In the genomic region with DNA sequence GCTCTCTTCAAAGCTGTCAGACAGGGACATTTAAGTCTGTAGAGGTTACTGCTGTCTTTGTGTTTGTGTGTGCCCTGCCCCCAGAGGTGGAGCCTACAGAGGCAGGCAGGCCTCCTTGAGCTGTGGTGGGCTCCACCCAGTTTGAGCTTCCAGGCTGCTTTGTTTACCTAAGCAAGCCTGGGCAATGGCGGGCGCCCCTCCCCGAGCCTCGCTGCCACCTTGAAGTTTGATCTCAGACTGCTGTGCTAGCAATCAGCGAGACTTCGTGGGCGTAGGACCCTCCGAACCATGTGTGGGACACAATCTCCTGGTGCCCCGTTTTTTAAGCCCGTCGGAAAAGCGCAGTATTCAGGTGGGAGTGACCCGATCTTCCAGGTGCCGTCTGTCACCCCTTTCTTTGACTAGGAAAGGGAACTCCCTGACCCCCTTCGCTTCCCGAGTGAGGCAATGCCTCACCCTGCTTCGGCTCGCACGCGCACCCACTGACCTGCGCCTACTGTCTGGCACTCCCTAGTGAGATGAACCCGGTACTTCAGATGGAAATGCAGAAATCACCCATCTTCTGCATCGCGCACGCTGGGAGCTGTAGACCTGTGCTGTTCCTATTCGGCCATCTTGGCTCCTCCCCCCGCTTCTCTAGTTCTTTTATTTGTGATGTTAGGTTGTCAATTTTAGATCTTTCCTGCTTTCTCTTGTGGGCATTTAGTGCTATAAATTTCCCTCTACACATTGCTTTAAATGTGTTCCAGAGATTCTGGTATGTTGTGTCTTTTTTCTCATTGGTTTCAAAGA, we compare ENCODE assay signal across 8 cellular contexts. TPM values are rescaled to one million over a fixed set of nuclear protein-coding genes. Genes with fewer than 3 reads are reported as not detected.
DNase-seq lines count a peak whose midpoint lies in the region; ATAC-seq and TF ChIP-seq lines count a peak whose summit lies in the region.
"Not testable (repeated sequence)": the region's sequence is repeated elsewhere in the genome, so short reads cannot be mapped to it uniquely, and the experiment has no call there.

No MANE protein-coding gene starts in this region.

- TF ChIP-seq CTCF in GM23338 (conservative IDR thresholded peaks at IDR 0.05; ENCODE audit: low read depth in 2 of 2); fibroblast of villous mesenchyme (IDR thresholded peaks at IDR 0.05; ENCODE audit: insufficient read depth, low read depth, low read length): not testable (repeated sequence)

- H3K27ac Mint-ChIP-seq in GM23338: not testable (repeated sequence)

- H3K4me3 Mint-ChIP-seq in GM23338: not testable (repeated sequence)

- H3K4me1 Mint-ChIP-seq in GM23338: not testable (repeated sequence)

- not testable (repeated sequence) for TF ChIP-seq RAD21 in Ishikawa (IDR thresholded peaks at IDR 0.05; ENCODE audit: low read depth)

- H3K4me1 ChIP-seq in GM23338 (ENCODE audit: insufficient read depth): not testable (repeated sequence)

- not testable (repeated sequence) for H3K4me2 ChIP-seq in GM23338

- not testable (repeated sequence) for H3K4me3 ChIP-seq in GM23338
- H3K4me3 ChIP-seq in fibroblast of villous mesenchyme (ENCODE audit: low read depth, low read length): peak overlapping the region; percentile 34

- not testable (repeated sequence) for H2AFZ ChIP-seq in GM23338

- not testable (repeated sequence) for H3K27me3 Mint-ChIP-seq in GM23338 (ENCODE audit: insufficient read depth, low read depth, poor library complexity)

- H4K20me1 ChIP-seq in GM23338 (replicated peaks; ENCODE audit: insufficient read depth): not testable (repeated sequence)

- TF ChIP-seq EP300 in Ishikawa (IDR thresholded peaks at IDR 0.05; ENCODE audit: borderline replicate concordance): not testable (repeated sequence)

- H3K9me2 ChIP-seq in GM23338 (ENCODE audit: insufficient read depth): not testable (repeated sequence)

- not testable (repeated sequence) for ATAC-seq in GM23338

- not testable (repeated sequence) for H3F3A ChIP-seq in GM23338 (replicated peaks; ENCODE audit: low read depth)

- H3K36me3 Mint-ChIP-seq in GM23338 (ENCODE audit: low read depth): peaks cover 13% of the 10 kb centered on the region; the same call in 2 of the 3 replicates

- not testable (repeated sequence) for H3K27me3 ChIP-seq in GM23338 (ENCODE audit: insufficient read depth)

- H3K36me3 ChIP-seq in GM23338 (ENCODE audit: insufficient read depth): not testable (repeated sequence)

- H3K9me3 Mint-ChIP-seq in GM23338: peaks cover 28% of the 10 kb centered on the region

- DNase-seq in COR-L47 (lab: John Stamatoyannopoulos, UW): peak; percentile 15
- DNase-seq in GM23338 (ENCODE audit: low spot score): peak; percentile 1
- DNase-seq in NCI-H2081 (lab: John Stamatoyannopoulos, UW): peak; percentile 13 to 17
- peak; percentile 30 to 32 for DNase-seq in NCI-H524 (lab: John Stamatoyannopoulos, UW)
- DNase-seq in NCI-H82 (lab: John Stamatoyannopoulos, UW): peak; percentile 51
- peak; percentile 24 for DNase-seq in SW480 (ENCODE audit: low spot score)
- DNase-seq in fibroblast of villous mesenchyme (ENCODE audit: low read depth): not testable (repeated sequence)

- H3K79me2 ChIP-seq in GM23338 (replicated peaks; ENCODE audit: insufficient read depth): not testable (repeated sequence)

- not testable (repeated sequence) for H3K27ac ChIP-seq in GM23338 (ENCODE audit: low read depth)

TF ChIP-seq in Ishikawa, 13 proteins besides CTCF, POLR2A, EP300 and RAD21:
- TF ChIP-seq YY1 (IDR thresholded peaks at IDR 0.05; ENCODE audit: low read depth): peak; percentile 65

RNA-seq across cellular contexts. Expression of gene ABCB7, which starts 32.5 kb away (rescaled TPM):
- 64.2 and 68.7 TPM in 2 replicates for total RNA-seq in GM23338 (2014; rRNA removed; shearing (Covaris generic))
- 26.3 and 29.8 TPM in 2 replicates for polyA plus RNA-seq in GM23338 (2016; fragmentation: Nextera tagmentation; extraction: Ambion mirVana)
- 15.1 and 18.6 TPM in 2 replicates for total RNA-seq in fibroblast of villous mesenchyme
